ENCODE assay signal across 34 cellular contexts in genomic region chr4:116397291-116397690, GRCh38.
"Had no signal": no experiment of that assay in that cellular context is flagged by ENCODE, and none has a peak within 500 bp of the region (broad histone marks: within the 10 kb centered on the region; RNA-seq: fewer than 3 reads in every experiment).

No MANE protein-coding gene starts in this region.

- H3K27ac ChIP-seq: KMS-11, PC-9, RWPE1, SJCRH30, SK-N-MC had no signal

- ATAC-seq: Panc1, Right ventricle myocardium inferior, SK-N-SH treated with all-trans-retinoic acid at 6 μM for 48 hours, T-cell had no signal

- H2AFZ ChIP-seq: PC-9 had no signal

- H3K9me3 ChIP-seq: SJCRH30 had no signal

- H3K4me1 ChIP-seq: SJCRH30 had no signal

- H3K4me2 ChIP-seq: KMS-11, PC-9 had no signal

- H3K36me3 ChIP-seq: SJCRH30 had no signal

- DNase-seq: Karpas-422, KBM-7, MM.1S, NCI-H1092, NCI-H1105 treated with DMSO at 0.1 percent for 48 hours, NCI-H1417, NCI-H1436, NCI-H146, NCI-H1694, NCI-H187, NCI-H1930, NCI-H2029 treated with DMSO at 0.1 percent for 48 hours, NCI-H2081 treated with DMSO at 0.1 percent for 48 hours, NCI-H2107, NCI-H2171, NCI-H2227 treated with DMSO at 0.1 percent for 48 hours, NCI-H345, NCI-H446, NCI-H510A treated with DMSO at 0.1 percent for 48 hours, NCI-H524 treated with DMSO at 0.1 percent for 48 hours, NCI-H526 treated with DMSO at 0.1 percent for 48 hours, NCI-H82, PC-9, SHP77, SIG-M5, SJCRH30, SW 1271, T-cell had no signal

- H3K27me3 ChIP-seq: SJCRH30 had no signal

- H3K9ac ChIP-seq: KMS-11 had no signal

- H3K4me3 ChIP-seq: PC-9, SJCRH30, SK-N-MC had no signal
